ENCODE assay signal across 2 cellular contexts in the genomic region with DNA sequence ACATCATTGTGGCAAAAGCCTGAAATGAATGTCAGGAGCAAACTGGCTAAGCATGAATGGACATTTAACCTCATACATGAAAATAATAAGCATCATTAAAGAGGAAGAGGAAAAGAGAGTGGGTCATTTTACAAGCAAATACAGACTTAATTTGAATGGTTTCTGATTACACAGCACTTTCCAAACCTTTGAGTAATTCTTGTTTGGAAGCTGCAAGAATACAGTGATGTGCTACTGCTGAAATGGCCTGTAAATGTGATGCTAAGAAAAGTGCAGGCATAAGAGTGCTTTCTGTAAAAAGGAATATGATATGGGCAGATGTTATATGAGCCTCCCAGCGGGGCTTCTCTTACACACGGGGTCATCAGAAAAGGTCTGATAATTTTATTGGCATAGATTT.
TF ChIP-seq lines count a peak whose summit lies in the region.

No MANE protein-coding gene starts in this region.

TF ChIP-seq in HepG2, 621 proteins besides CTCF, POLR2A, EP300 and RAD21:
- peak; percentile 24; the same call in 1 of the 2 replicates for TF ChIP-seq MAFF (IDR thresholded peaks at IDR 0.05; ENCODE audit: low read depth, low read length)
- no peak for TF ChIP-seq ZNF20 (CRISPR knock-in tag; IDR thresholded peaks at IDR 0.05)
- TF ChIP-seq, protein P1, sequence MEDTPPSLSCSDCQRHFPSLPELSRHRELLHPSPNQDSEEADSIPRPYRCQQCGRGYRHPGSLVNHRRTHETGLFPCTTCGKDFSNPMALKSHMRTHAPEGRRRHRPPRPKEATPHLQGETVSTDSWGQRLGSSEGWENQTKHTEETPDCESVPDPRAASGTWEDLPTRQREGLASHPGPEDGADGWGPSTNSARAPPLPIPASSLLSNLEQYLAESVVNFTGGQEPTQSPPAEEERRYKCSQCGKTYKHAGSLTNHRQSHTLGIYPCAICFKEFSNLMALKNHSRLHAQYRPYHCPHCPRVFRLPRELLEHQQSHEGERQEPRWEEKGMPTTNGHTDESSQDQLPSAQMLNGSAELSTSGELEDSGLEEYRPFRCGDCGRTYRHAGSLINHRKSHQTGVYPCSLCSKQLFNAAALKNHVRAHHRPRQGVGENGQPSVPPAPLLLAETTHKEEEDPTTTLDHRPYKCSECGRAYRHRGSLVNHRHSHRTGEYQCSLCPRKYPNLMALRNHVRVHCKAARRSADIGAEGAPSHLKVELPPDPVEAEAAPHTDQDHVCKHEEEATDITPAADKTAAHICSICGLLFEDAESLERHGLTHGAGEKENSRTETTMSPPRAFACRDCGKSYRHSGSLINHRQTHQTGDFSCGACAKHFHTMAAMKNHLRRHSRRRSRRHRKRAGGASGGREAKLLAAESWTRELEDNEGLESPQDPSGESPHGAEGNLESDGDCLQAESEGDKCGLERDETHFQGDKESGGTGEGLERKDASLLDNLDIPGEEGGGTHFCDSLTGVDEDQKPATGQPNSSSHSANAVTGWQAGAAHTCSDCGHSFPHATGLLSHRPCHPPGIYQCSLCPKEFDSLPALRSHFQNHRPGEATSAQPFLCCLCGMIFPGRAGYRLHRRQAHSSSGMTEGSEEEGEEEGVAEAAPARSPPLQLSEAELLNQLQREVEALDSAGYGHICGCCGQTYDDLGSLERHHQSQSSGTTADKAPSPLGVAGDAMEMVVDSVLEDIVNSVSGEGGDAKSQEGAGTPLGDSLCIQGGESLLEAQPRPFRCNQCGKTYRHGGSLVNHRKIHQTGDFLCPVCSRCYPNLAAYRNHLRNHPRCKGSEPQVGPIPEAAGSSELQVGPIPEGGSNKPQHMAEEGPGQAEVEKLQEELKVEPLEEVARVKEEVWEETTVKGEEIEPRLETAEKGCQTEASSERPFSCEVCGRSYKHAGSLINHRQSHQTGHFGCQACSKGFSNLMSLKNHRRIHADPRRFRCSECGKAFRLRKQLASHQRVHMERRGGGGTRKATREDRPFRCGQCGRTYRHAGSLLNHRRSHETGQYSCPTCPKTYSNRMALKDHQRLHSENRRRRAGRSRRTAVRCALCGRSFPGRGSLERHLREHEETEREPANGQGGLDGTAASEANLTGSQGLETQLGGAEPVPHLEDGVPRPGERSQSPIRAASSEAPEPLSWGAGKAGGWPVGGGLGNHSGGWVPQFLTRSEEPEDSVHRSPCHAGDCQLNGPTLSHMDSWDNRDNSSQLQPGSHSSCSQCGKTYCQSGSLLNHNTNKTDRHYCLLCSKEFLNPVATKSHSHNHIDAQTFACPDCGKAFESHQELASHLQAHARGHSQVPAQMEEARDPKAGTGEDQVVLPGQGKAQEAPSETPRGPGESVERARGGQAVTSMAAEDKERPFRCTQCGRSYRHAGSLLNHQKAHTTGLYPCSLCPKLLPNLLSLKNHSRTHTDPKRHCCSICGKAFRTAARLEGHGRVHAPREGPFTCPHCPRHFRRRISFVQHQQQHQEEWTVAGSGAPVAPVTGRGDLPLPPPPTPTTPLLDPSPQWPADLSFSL (CRISPR knock-in tag; IDR thresholded peaks at IDR 0.05) = no peak
- no peak for TF ChIP-seq XBP1 (CRISPR knock-in tag; IDR thresholded peaks at IDR 0.05)
- TF ChIP-seq ELF1 (CRISPR knock-in tag; IDR thresholded peaks at IDR 0.05) = no peak
- peak; percentile 51 to 54; a peak in 3 of 4 replicates for TF ChIP-seq MAFK (conservative IDR thresholded peaks at IDR 0.05 in 1 of 2, IDR thresholded peaks at IDR 0.05 in 1 of 2; ENCODE audit: low read length in 2 of 2)
- TF ChIP-seq KDM1A (CRISPR knock-in tag; IDR thresholded peaks at IDR 0.05) = no peak
- TF ChIP-seq ZNF552 (CRISPR knock-in tag; IDR thresholded peaks at IDR 0.05; ENCODE audit: borderline replicate concordance) = no peak
- no peak for TF ChIP-seq ZNF615 (CRISPR knock-in tag; IDR thresholded peaks at IDR 0.05; ENCODE audit: borderline replicate concordance)
- TF ChIP-seq ZBTB21 (CRISPR knock-in tag; IDR thresholded peaks at IDR 0.05) = no peak
TF ChIP-seq in HepG2: peak in this region for 2.

TF ChIP-seq in GM12878, 131 proteins besides CTCF, POLR2A, EP300 and RAD21:
- TF ChIP-seq GATAD2B (conservative IDR thresholded peaks at IDR 0.05; ENCODE audit: low read depth) (no peak), NR2F1 (conservative IDR thresholded peaks at IDR 0.05) (no peak), SIX5 (IDR thresholded peaks at IDR 0.05; ENCODE audit: low read depth, low read length, severe bottlenecking) (no peak), HDAC6 (IDR thresholded peaks at IDR 0.05; ENCODE audit: unreplicated experiment) (no peak), YY1 (IDR thresholded peaks at IDR 0.05; ENCODE audit: low read depth, low read length) (no peak), CBX5 (IDR thresholded peaks at IDR 0.05; ENCODE audit: low read depth) (no peak), RBBP5 (conservative IDR thresholded peaks at IDR 0.05) (no peak), ASH2L (IDR thresholded peaks at IDR 0.05; ENCODE audit: borderline replicate concordance, low read depth) (no peak), FOXM1 (IDR thresholded peaks at IDR 0.05; ENCODE audit: low read depth, low read length) (no peak), MYB (IDR thresholded peaks at IDR 0.05; ENCODE audit: borderline replicate concordance, low read depth, low read length) (no peak), PAX5 (IDR thresholded peaks at IDR 0.05; ENCODE audit: borderline replicate concordance, low read depth, low read length) (no peak), CBFB (IDR thresholded peaks at IDR 0.05; ENCODE audit: low read depth) (no peak), MTA3 (IDR thresholded peaks at IDR 0.05; ENCODE audit: borderline replicate concordance, low read length) (no peak)
- TF ChIP-seq, protein P2, sequence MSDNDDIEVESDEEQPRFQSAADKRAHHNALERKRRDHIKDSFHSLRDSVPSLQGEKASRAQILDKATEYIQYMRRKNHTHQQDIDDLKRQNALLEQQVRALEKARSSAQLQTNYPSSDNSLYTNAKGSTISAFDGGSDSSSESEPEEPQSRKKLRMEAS (IDR thresholded peaks at IDR 0.05; ENCODE audit: low read depth, low read length) = no peak
- TF ChIP-seq, protein P3, sequence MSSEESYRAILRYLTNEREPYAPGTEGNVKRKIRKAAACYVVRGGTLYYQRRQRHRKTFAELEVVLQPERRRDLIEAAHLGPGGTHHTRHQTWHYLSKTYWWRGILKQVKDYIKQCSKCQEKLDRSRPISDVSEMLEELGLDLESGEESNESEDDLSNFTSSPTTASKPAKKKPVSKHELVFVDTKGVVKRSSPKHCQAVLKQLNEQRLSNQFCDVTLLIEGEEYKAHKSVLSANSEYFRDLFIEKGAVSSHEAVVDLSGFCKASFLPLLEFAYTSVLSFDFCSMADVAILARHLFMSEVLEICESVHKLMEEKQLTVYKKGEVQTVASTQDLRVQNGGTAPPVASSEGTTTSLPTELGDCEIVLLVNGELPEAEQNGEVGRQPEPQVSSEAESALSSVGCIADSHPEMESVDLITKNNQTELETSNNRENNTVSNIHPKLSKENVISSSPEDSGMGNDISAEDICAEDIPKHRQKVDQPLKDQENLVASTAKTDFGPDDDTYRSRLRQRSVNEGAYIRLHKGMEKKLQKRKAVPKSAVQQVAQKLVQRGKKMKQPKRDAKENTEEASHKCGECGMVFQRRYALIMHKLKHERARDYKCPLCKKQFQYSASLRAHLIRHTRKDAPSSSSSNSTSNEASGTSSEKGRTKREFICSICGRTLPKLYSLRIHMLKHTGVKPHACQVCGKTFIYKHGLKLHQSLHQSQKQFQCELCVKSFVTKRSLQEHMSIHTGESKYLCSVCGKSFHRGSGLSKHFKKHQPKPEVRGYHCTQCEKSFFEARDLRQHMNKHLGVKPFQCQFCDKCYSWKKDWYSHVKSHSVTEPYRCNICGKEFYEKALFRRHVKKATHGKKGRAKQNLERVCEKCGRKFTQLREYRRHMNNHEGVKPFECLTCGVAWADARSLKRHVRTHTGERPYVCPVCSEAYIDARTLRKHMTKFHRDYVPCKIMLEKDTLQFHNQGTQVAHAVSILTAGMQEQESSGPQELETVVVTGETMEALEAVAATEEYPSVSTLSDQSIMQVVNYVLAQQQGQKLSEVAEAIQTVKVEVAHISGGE (CRISPR knock-in tag; IDR thresholded peaks at IDR 0.05) = no peak
- TF ChIP-seq, protein P4, sequence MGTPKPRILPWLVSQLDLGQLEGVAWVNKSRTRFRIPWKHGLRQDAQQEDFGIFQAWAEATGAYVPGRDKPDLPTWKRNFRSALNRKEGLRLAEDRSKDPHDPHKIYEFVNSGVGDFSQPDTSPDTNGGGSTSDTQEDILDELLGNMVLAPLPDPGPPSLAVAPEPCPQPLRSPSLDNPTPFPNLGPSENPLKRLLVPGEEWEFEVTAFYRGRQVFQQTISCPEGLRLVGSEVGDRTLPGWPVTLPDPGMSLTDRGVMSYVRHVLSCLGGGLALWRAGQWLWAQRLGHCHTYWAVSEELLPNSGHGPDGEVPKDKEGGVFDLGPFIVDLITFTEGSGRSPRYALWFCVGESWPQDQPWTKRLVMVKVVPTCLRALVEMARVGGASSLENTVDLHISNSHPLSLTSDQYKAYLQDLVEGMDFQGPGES (IDR thresholded peaks at IDR 0.05) = no peak
